ENCODE assay signal across 8 cellular contexts in the genomic region with DNA sequence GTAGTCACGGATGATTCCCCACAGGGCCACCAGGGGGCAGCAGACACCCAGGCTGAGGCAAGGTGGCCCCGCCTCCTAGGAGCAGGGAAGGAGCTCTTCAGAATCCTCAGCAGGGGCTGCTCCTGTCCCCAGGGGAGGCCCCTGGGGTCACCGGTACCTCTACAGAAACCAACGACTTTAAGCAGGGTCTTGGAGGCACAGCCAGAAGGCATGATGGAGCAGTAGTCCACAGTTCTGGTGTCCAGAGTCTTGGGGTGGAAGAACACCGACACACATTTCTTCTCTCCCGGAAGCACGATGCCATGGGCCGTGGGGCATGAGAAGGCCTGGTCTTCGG. TPM values are rescaled to one million over a fixed set of nuclear protein-coding genes. Genes with fewer than 3 reads are reported as not detected.
DNase-seq lines count a peak whose midpoint lies in the region; ATAC-seq, FAIRE-seq and TF ChIP-seq lines count a peak whose summit lies in the region.

No MANE protein-coding gene starts in this region.

- no peaks in the 10 kb centered on the region for H3K79me2 ChIP-seq in Karpas-422 (ENCODE audit: low read length)

- FAIRE-seq in frontal cortex (lab: Jason Lieb, UNC) = no peak

- H3K9me3 ChIP-seq in CD4-positive, alpha-beta T cell (ENCODE audit: control insufficient read depth, low read length) = no peaks in the 10 kb centered on the region
- H3K9me3 ChIP-seq in Karpas-422 (ENCODE audit: low read length) = no peaks in the 10 kb centered on the region
- no peaks in the 10 kb centered on the region for H3K9me3 ChIP-seq in ovary
- H3K9me3 ChIP-seq in tibial artery = no peaks in the 10 kb centered on the region

- POLR2A ChIA-PET in CD4-positive, alpha-beta T cell (lab: Charles Lee) = interaction anchor here (0.5 to 1.0 kb wide), 2 partner anchors 35 to 125 kb away, joined by 3 read pairs; no protein-coding TSS in a partner anchor
- POLR2A ChIA-PET in RWPE1 (lab: Yijun Ruan, JAX; ENCODE audit: low non-redundant PET) = no interaction called here

- H3K4me3 ChIP-seq in Karpas-422 (ENCODE audit: low read length) (no peak overlapping the region), ovary (no peak overlapping the region), tibial artery (no peak overlapping the region)

- ATAC-seq in CD4-positive, alpha-beta T cell (ENCODE audit: poor library complexity) = peak; percentile 95
- peak; percentile 69 for ATAC-seq in GM19467 (IDR thresholded peaks at IDR 0.05; ENCODE audit: unreplicated experiment)

- no peak overlapping the region for H3K4me2 ChIP-seq in Karpas-422 (ENCODE audit: low read depth, low read length, poor library complexity, severe bottlenecking)

- no peaks in the 10 kb centered on the region for H3K9me3 Mint-ChIP-seq in CD4-positive, alpha-beta T cell
- H3K9me3 Mint-ChIP-seq in activated T-helper 2 cell treated with anti-CD3 and anti-CD28 coated beads, Interferon-gamma antibody, Interleukin-2, Interleukin-4, amounts not matched to agents 10 μg/mL and 5 μg/mL and 100 μg/mL, durations not matched to agents 14 hours and 24 hours and 36 hours = no peaks in the 10 kb centered on the region

- CTCF ChIA-PET in CD4-positive, alpha-beta T cell (lab: Charles Lee) = interaction anchor here (0.6 to 3.5 kb wide), 19 partner anchors 12 to 265 kb away, joined by 3 to 19 read pairs (median 3); partner anchors contain the start of genes ABCB6 and CFAP65
- CTCF ChIA-PET in RWPE1 (lab: Yijun Ruan, JAX) = interaction anchor here (0.5 to 2.7 kb wide), 46 partner anchors 8 to 338 kb away, joined by 3 to 34 read pairs (median 4); partner anchors contain the start of genes GLB1L, NHEJ1, PTPRN and STK16

- no peaks in the 10 kb centered on the region for H3K4me1 Mint-ChIP-seq in CD4-positive, alpha-beta T cell (ENCODE audit: low read depth)
- H3K4me1 Mint-ChIP-seq in activated T-helper 2 cell treated with anti-CD3 and anti-CD28 coated beads, Interferon-gamma antibody, Interleukin-2, Interleukin-4, amounts not matched to agents 10 μg/mL and 5 μg/mL and 100 μg/mL, durations not matched to agents 14 hours and 24 hours and 36 hours (ENCODE audit: low read depth) = no peaks in the 10 kb centered on the region

- no peak for TF ChIP-seq POLR2A in ovary (IDR thresholded peaks at IDR 0.05)

- H4K20me1 ChIP-seq in Karpas-422 (ENCODE audit: insufficient read depth, low read depth, low read length) = 0 out of 2 replicates have a peak, but pooled peaks cover 3% of the 10 kb centered on the region

- intact Hi-C loops in CD4-positive, alpha-beta T cell (cut with DNase I, micrococcal nuclease) = loop anchor here (1.0 kb wide), 4 partner anchors 90 to 176 kb away; no protein-coding TSS in a partner anchor
- intact Hi-C loops in activated T-helper 2 cell treated with anti-CD3 and anti-CD28 coated beads, Interferon-gamma antibody, Interleukin-2, Interleukin-4, amounts not matched to agents 10 μg/mL and 5 μg/mL and 100 μg/mL, durations not matched to agents 14 hours and 24 hours and 36 hours (cut with micrococcal nuclease) = loop anchor here (2.0 kb wide), 1 partner anchor 125 kb away; no protein-coding TSS in a partner anchor
- intact Hi-C loops in ovary (cut with DNase I) (no loop called here), tibial artery (cut with DNase I; ENCODE audit: low total_unique reads) (no loop called here)

- H3K9me2 ChIP-seq in Karpas-422 (replicated peaks; ENCODE audit: insufficient read depth, low read length) = no peaks in the 10 kb centered on the region

- H3K27ac Mint-ChIP-seq in CD4-positive, alpha-beta T cell = no peak overlapping the region
- no peak overlapping the region for H3K27ac Mint-ChIP-seq in activated T-helper 2 cell treated with anti-CD3 and anti-CD28 coated beads, Interferon-gamma antibody, Interleukin-2, Interleukin-4, amounts not matched to agents 10 μg/mL and 5 μg/mL and 100 μg/mL, durations not matched to agents 14 hours and 24 hours and 36 hours

- no peak overlapping the region for H2AFZ ChIP-seq in Karpas-422 (ENCODE audit: low read length)

- peak; percentile 94 for TF ChIP-seq CTCF in CD4-positive, alpha-beta T cell (IDR thresholded peaks at IDR 0.05)
- TF ChIP-seq CTCF in RWPE1 (conservative IDR thresholded peaks at IDR 0.05; ENCODE audit: low read depth) (peak; percentile 93), ovary (IDR thresholded peaks at IDR 0.05) (peak; percentile 54 to 79 (median 77)), tibial artery (IDR thresholded peaks at IDR 0.05) (peak; percentile 87 to 98)

- H3K4me1 ChIP-seq in Karpas-422 (ENCODE audit: low read length) = no peaks in the 10 kb centered on the region
- no peaks in the 10 kb centered on the region for H3K4me1 ChIP-seq in ovary (ENCODE audit: insufficient read depth)
- H3K4me1 ChIP-seq in tibial artery = no peaks in the 10 kb centered on the region

- no peak for TF ChIP-seq EP300 in ovary (IDR thresholded peaks at IDR 0.05)

- no peak overlapping the region for H3K9ac ChIP-seq in Karpas-422 (ENCODE audit: low read length)

- peaks cover 42% of the 10 kb centered on the region for H3K27me3 Mint-ChIP-seq in CD4-positive, alpha-beta T cell
- peaks cover 20% of the 10 kb centered on the region for H3K27me3 Mint-ChIP-seq in activated T-helper 2 cell treated with anti-CD3 and anti-CD28 coated beads, Interferon-gamma antibody, Interleukin-2, Interleukin-4, amounts not matched to agents 10 μg/mL and 5 μg/mL and 100 μg/mL, durations not matched to agents 14 hours and 24 hours and 36 hours (ENCODE audit: low read depth)

- 31 to 48% (median 44%) methylated on average over 8 to 9 of the region's 9 CpGs for WGBS in ovary, 3 donors

- H3K36me3 ChIP-seq in Karpas-422 (ENCODE audit: insufficient read depth, low read length) (no peaks in the 10 kb centered on the region), ovary (no peaks in the 10 kb centered on the region), tibial artery (no peaks in the 10 kb centered on the region)

- H3K27ac ChIP-seq in CD4-positive, alpha-beta T cell (ENCODE audit: low read depth, low read length) = no peak overlapping the region
- no peak overlapping the region for H3K27ac ChIP-seq in Karpas-422 (ENCODE audit: low read length)
- H3K27ac ChIP-seq in RWPE1 = no peak overlapping the region
- H3K27ac ChIP-seq in ovary = no peak overlapping the region
- H3K27ac ChIP-seq in tibial artery = no peak overlapping the region

- H3K4me3 Mint-ChIP-seq in CD4-positive, alpha-beta T cell = no peak overlapping the region
- H3K4me3 Mint-ChIP-seq in activated T-helper 2 cell treated with anti-CD3 and anti-CD28 coated beads, Interferon-gamma antibody, Interleukin-2, Interleukin-4, amounts not matched to agents 10 μg/mL and 5 μg/mL and 100 μg/mL, durations not matched to agents 14 hours and 24 hours and 36 hours (ENCODE audit: low read depth) = no peak overlapping the region

- peaks cover 19% of the 10 kb centered on the region for H3K27me3 ChIP-seq in CD4-positive, alpha-beta T cell (ENCODE audit: control insufficient read depth, insufficient read depth, low read length)
- H3K27me3 ChIP-seq in Karpas-422 (ENCODE audit: low read length) (no peaks in the 10 kb centered on the region), ovary (no peaks in the 10 kb centered on the region), tibial artery (peaks cover 0 to 62% of the 10 kb centered on the region in 2 donors)

- H3K36me3 Mint-ChIP-seq in CD4-positive, alpha-beta T cell (ENCODE audit: low read depth) = no peaks in the 10 kb centered on the region
- no peaks in the 10 kb centered on the region for H3K36me3 Mint-ChIP-seq in activated T-helper 2 cell treated with anti-CD3 and anti-CD28 coated beads, Interferon-gamma antibody, Interleukin-2, Interleukin-4, amounts not matched to agents 10 μg/mL and 5 μg/mL and 100 μg/mL, durations not matched to agents 14 hours and 24 hours and 36 hours (ENCODE audit: low read depth)

- peak; percentile 57 to 80 (median 65) for DNase-seq in CD4-positive, alpha-beta T cell
- peak; percentile 87 for DNase-seq in Karpas-422
- peak; percentile 84 for DNase-seq in RWPE1 (ENCODE audit: low spot score)
- peak; percentile 62 for DNase-seq in activated T-helper 2 cell treated with anti-CD3 and anti-CD28 coated beads, Interferon-gamma antibody, Interleukin-2, Interleukin-4, amounts not matched to agents 10 μg/mL and 5 μg/mL and 100 μg/mL, durations not matched to agents 14 hours and 24 hours and 36 hours (ENCODE audit: low spot score)
- peak; percentile 65 to 86 for DNase-seq in frontal cortex (ENCODE audit: low spot score in 2 of 2)
- peak; percentile 61 to 84 (median 76) for DNase-seq in ovary
- DNase-seq in tibial artery = peak; percentile 79 to 83

RNA-seq across cellular contexts. Expression of gene CFAP65, which starts 11.5 kb away (rescaled TPM):
- not detected for total RNA-seq in CD4-positive, alpha-beta T cell
- 0.11 TPM in 1 of 2 replicates, not detected in the other for total RNA-seq in Karpas-422 (2014; rRNA removed; shearing (Covaris generic); ENCODE audit: low replicate concordance)
- total RNA-seq in activated T-helper 2 cell treated with anti-CD3 and anti-CD28 coated beads, Interferon-gamma antibody, Interleukin-2, Interleukin-4, amounts not matched to agents 10 μg/mL and 5 μg/mL and 100 μg/mL, durations not matched to agents 14 hours and 24 hours and 36 hours = not detected in 2 replicates
- 0.82 TPM for total RNA-seq in frontal cortex
- total RNA-seq in ovary = 10 to 100 TPM in 1 of 7 donors, 1 to 10 TPM in 1, under 1 TPM in 3, not detected in 2; 0.82 to 19.6 (median 0.95) TPM
- polyA plus RNA-seq in ovary = under 1 TPM in 1 of 2 donors, not detected in 1; 0.04 TPM

RNA-seq across cellular contexts. Expression of gene IHH, which starts 30.9 kb away (rescaled TPM):
- not detected for total RNA-seq in CD4-positive, alpha-beta T cell
- total RNA-seq in Karpas-422 (2014; rRNA removed; shearing (Covaris generic); ENCODE audit: low replicate concordance) = not detected in 2 replicates
- 0.09 TPM in 1 of 2 replicates, not detected in the other for total RNA-seq in activated T-helper 2 cell treated with anti-CD3 and anti-CD28 coated beads, Interferon-gamma antibody, Interleukin-2, Interleukin-4, amounts not matched to agents 10 μg/mL and 5 μg/mL and 100 μg/mL, durations not matched to agents 14 hours and 24 hours and 36 hours
- total RNA-seq in frontal cortex (0.41 TPM), ovary (under 1 TPM in 3 of 7 donors, not detected in 4; 0.15 to 0.80 (median 0.36) TPM)
- 1 to 10 TPM in 1 of 2 donors, under 1 TPM in 1; 0.12 to 1.6 TPM for polyA plus RNA-seq in ovary

RNA-seq across cellular contexts. Expression of gene CRYBA2, which starts 36.6 kb away (rescaled TPM):
- not detected for total RNA-seq in CD4-positive, alpha-beta T cell
- total RNA-seq in Karpas-422 (2014; rRNA removed; shearing (Covaris generic); ENCODE audit: low replicate concordance) = not detected in 2 replicates
- not detected in 2 replicates for total RNA-seq in activated T-helper 2 cell treated with anti-CD3 and anti-CD28 coated beads, Interferon-gamma antibody, Interleukin-2, Interleukin-4, amounts not matched to agents 10 μg/mL and 5 μg/mL and 100 μg/mL, durations not matched to agents 14 hours and 24 hours and 36 hours
- total RNA-seq in frontal cortex (not detected), ovary (not detected)
- not detected for polyA plus RNA-seq in ovary

RNA-seq across cellular contexts. Expression of gene FEV, which starts 44.8 kb away (rescaled TPM):
- total RNA-seq in CD4-positive, alpha-beta T cell = not detected
- total RNA-seq in Karpas-422 (2014; rRNA removed; shearing (Covaris generic); ENCODE audit: low replicate concordance) = not detected in 2 replicates
- total RNA-seq in activated T-helper 2 cell treated with anti-CD3 and anti-CD28 coated beads, Interferon-gamma antibody, Interleukin-2, Interleukin-4, amounts not matched to agents 10 μg/mL and 5 μg/mL and 100 μg/mL, durations not matched to agents 14 hours and 24 hours and 36 hours = not detected in 2 replicates
- not detected for total RNA-seq in frontal cortex
- under 1 TPM in 2 of 7 donors, not detected in 5; 0.11 to 0.13 TPM for total RNA-seq in ovary
- polyA plus RNA-seq in ovary = not detected

Comparison
In these comparisons a context has a peak if more than half of its experiments do, and no peak if none do; other contexts are left out.
1. intact Hi-C loops: an anchor here in CD4-positive, alpha-beta T cell (1.0 kb wide) and activated T-helper 2 cell treated with anti-CD3 and anti-CD28 coated beads, Interferon-gamma antibody, Interleukin-2, Interleukin-4, amounts not matched to agents 10 μg/mL and 5 μg/mL and 100 μg/mL, durations not matched to agents 14 hours and 24 hours and 36 hours (2.0 kb wide); none called in ovary and tibial artery.